In genomic region chr6:126475449-126475848, GRCh38 we compare ENCODE assay signal across 17 cellular contexts.
A peak's percentile ranks its signal among the peaks of the same experiment; 100 is the strongest.
DNase-seq lines count a peak whose midpoint lies in the region.
"Had no signal": no experiment of that assay in that cellular context is flagged by ENCODE, and none has a peak within 500 bp of the region (broad histone marks: within the 10 kb centered on the region; RNA-seq: fewer than 3 reads in every experiment).

No MANE protein-coding gene starts in this region.

- peak; percentile 24 for DNase-seq in NCI-H510A treated with DMSO at 0.1 percent for 48 hours (lab: John Stamatoyannopoulos, UW)
- DNase-seq in NCI-H510A (lab: John Stamatoyannopoulos, UW) = no peak
- DNase-seq in DMS53 treated with DMSO at 0.1 percent for 48 hours (lab: John Stamatoyannopoulos, UW; ENCODE audit: unreplicated experiment) = peak; percentile 68
- peak; percentile 32 for DNase-seq in NCI-H69 (lab: John Stamatoyannopoulos, UW)
- no peak for DNase-seq in NCI-H1436 treated with DMSO at 0.1 percent for 48 hours (lab: John Stamatoyannopoulos, UW)
- no peak for DNase-seq in activated gamma-delta T cell treated with Interleukin-2 at 50 U/mL for 16 hours
- no peak for DNase-seq in middle frontal gyrus (ENCODE audit: extremely low spot score, low spot score)
- DNase-seq: Caco-2; CD4-positive, CD25-positive, alpha-beta regulatory T cell; CD8-positive, alpha-beta T cell; DMS153; DMS79 treated with DMSO at 0.1 percent for 48 hours; GF-D8; H9 had no signal

- no peaks in the 10 kb centered on the region for H3K4me1 ChIP-seq in mononuclear cell (ENCODE audit: insufficient read depth, low read length)
- H3K4me1 ChIP-seq: BLaER1, Caco-2 had no signal

- H3K9me3 ChIP-seq in mononuclear cell (ENCODE audit: low read depth, low read length) = no peaks in the 10 kb centered on the region
- H3K9me3 ChIP-seq: Caco-2 had no signal

- H3K27me3 ChIP-seq in mononuclear cell (ENCODE audit: insufficient read depth, low read length) = no peaks in the 10 kb centered on the region
- H3K27me3 ChIP-seq: BLaER1 had no signal

- H3K4me3 ChIP-seq in mononuclear cell (ENCODE audit: low read length) = peak overlapping the region; percentile 5
- H3K4me3 ChIP-seq: BLaER1, GM23338 had no signal

Comparison
In these comparisons a context has a peak if more than half of its experiments do, and no peak if none do; other contexts are left out.
1. DNase-seq: peak in NCI-H510A treated with DMSO at 0.1 percent for 48 hours (single experiment), DMS53 treated with DMSO at 0.1 percent for 48 hours (single experiment) and NCI-H69 (single experiment); none in NCI-H510A (single experiment), NCI-H1436 treated with DMSO at 0.1 percent for 48 hours (single experiment), activated gamma-delta T cell treated with Interleukin-2 at 50 U/mL for 16 hours (single experiment) and middle frontal gyrus (single experiment).